ENCODE assay signal across 23 cellular contexts in genomic region chr12:132311201-132311915, GRCh38. TPM values are rescaled to one million over a fixed set of nuclear protein-coding genes. Genes with fewer than 3 reads are reported as not detected.
"Had no signal": no experiment of that assay in that cellular context is flagged by ENCODE, and none has a peak within 500 bp of the region (broad histone marks: within the 10 kb centered on the region; RNA-seq: fewer than 3 reads in every experiment).

No MANE protein-coding gene starts in this region.

- H3K27me3 ChIP-seq: brain microvascular endothelial cell, testis, upper lobe of left lung, vagina had no signal

- H3K9ac ChIP-seq: parathyroid adenoma had no signal

- DNase-seq: activated CD4-positive, alpha-beta T cell treated with anti-CD3 and anti-CD28 coated beads for 36 hours; activated CD4-positive, alpha-beta T cell treated with anti-CD3 and anti-CD28 coated beads, Interleukin-2, amount 50 U/mL, for 4 hours; activated CD4-positive, CD25-positive, alpha-beta regulatory T cell; activated effector memory CD4-positive, alpha-beta T cell treated with Interleukin-2 at 50 U/mL for 16 hours; activated naive CD4-positive, alpha-beta T cell treated with anti-CD3 and anti-CD28 coated beads, Interleukin-2, amount 10 ng/mL, durations not matched to agents 7 days and 5 days; activated naive CD8-positive, alpha-beta T cell treated with anti-CD3 and anti-CD28 coated beads, Interleukin-2, amount 10 ng/mL, durations not matched to agents 7 days and 5 days; activated T-cell treated with anti-CD3 and anti-CD28 coated beads for 4 hours; brain microvascular endothelial cell; foreskin fibroblast; immature natural killer cell; mammary epithelial cell; naive B cell; spleen; stimulated activated naive CD4-positive, alpha-beta T cell; testis; upper lobe of left lung had no signal

- H3K4me1 ChIP-seq: parathyroid adenoma, spleen, testis, upper lobe of left lung, vagina had no signal

- H3K4me3 ChIP-seq: spleen, testis, upper lobe of left lung, vagina had no signal

- H3K79me2 ChIP-seq: parathyroid adenoma had no signal

- H2AFZ ChIP-seq: parathyroid adenoma had no signal

- H3K9me3 ChIP-seq: testis had no signal

- H3K27ac ChIP-seq: brain microvascular endothelial cell, parathyroid adenoma, spleen, testis, upper lobe of left lung, vagina had no signal

- H3K36me3 ChIP-seq: brain microvascular endothelial cell, spleen, upper lobe of left lung, vagina had no signal

- ATAC-seq: activated CD4-positive, alpha-beta T cell treated with anti-CD3 and anti-CD28 coated beads for 36 hours; esophagus mucosa; left lobe of liver; right cardiac atrium had no signal

RNA-seq across cellular contexts. Expression of gene GALNT9, which starts 18.0 kb away (rescaled TPM):
- total RNA-seq: activated naive CD8-positive, alpha-beta T cell treated with anti-CD3 and anti-CD28 coated beads, Interleukin-2, amount 10 ng/mL, durations not matched to agents 7 days and 5 days; chondrocyte; esophagus mucosa; left lobe of liver; mammary epithelial cell; T-helper 1 cell treated with Interleukin-12 subunit alpha and Interleukin-12 subunit beta and Interleukin-4 antibody, amounts not matched to agents 30 ng/mL and 1 ng/mL, for 36 hours had no signal
- polyA plus RNA-seq: immature natural killer cell, mammary epithelial cell had no signal
